In the genomic region with DNA sequence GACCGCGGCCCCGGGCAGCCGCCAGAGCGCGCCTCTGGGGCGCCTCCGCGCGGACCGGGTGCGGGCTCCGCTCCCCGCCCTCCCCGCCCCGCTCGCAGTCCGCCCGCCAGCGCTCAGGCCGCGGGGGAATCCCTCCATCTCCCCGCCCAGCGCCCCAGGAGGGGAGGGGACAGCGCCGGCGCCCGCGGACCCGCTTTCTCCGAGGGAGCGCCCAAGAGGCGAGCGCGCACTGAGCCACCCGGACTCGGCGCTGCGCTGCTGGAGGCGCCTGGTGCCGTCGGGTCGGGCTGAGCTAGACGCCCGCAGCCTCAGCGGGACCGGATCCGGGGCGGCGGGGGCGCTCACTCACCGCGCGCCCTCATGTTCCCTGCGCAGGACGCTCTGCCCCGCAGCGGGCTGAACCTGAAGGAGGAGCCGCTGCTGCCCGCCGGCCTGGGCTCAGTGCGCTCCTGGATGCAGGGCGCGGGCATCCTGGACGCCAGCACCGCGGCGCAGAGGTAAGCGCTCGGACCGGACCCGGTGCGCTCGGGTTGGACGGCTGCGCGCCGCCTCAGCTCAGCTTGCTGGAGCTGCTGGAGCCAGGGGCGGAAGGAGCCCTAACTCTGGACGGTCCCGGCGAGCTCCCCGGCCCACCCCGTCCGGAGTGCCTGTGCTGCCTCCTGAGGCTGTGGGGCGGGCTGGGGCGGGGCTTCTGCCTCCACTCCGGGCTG, we compare ENCODE assay signal across 8 cellular contexts. TPM values are rescaled to one million over a fixed set of nuclear protein-coding genes. Genes with fewer than 3 reads are reported as not detected.
DNase-seq lines count a peak whose midpoint lies in the region; ATAC-seq lines count a peak whose summit lies in the region.

No MANE protein-coding gene starts in this region.

- peaks cover 40% of the 10 kb centered on the region for H3K27me3 ChIP-seq in GM23248 (replicated peaks; ENCODE audit: insufficient read depth)

- H3K27ac ChIP-seq in GM23248 = no peak overlapping the region
- H3K27ac ChIP-seq in SK-N-MC = no peak overlapping the region

- H3K9me3 Mint-ChIP-seq in immature natural killer cell = no peaks in the 10 kb centered on the region

- no peaks in the 10 kb centered on the region for H3F3A ChIP-seq in GM23248 (ENCODE audit: insufficient read depth)

- peaks cover 26 to 36% of the 10 kb centered on the region in 2 donors for H3K4me1 Mint-ChIP-seq in immature natural killer cell

- H3K9me3 ChIP-seq in GM23248 (ENCODE audit: low read depth) (no peaks in the 10 kb centered on the region), SK-N-MC (ENCODE audit: low read depth, low read length) (no peaks in the 10 kb centered on the region)

- no peaks in the 10 kb centered on the region for H4K20me1 ChIP-seq in GM23248 (ENCODE audit: insufficient read depth)

- H3K9ac ChIP-seq in GM23248 (no peak overlapping the region), SK-N-MC (ENCODE audit: insufficient read length) (no peak overlapping the region)

- ATAC-seq in HG03095 (IDR thresholded peaks at IDR 0.05; ENCODE audit: unreplicated experiment) = no peak

- H3K4me3 Mint-ChIP-seq in immature natural killer cell = peak overlapping the region in 3 of 5 donors; percentile 17 to 58 (median 36)

- no peaks in the 10 kb centered on the region for H3K36me3 Mint-ChIP-seq in immature natural killer cell

- no peak overlapping the region for H2AFZ ChIP-seq in GM23248

- no peak overlapping the region for H3K27ac Mint-ChIP-seq in immature natural killer cell

- DNase-seq in GM23248 (peak; percentile 15), SK-N-MC (ENCODE audit: low read depth, low spot score) (no peak), amniotic epithelial cell (ENCODE audit: low read depth) (peak; percentile 4), immature natural killer cell (peak; percentile 54 to 69 (median 65)), NCI-H524 (lab: John Stamatoyannopoulos, UW) (no peak), SW480 (ENCODE audit: low spot score) (no peak)
- peak; percentile 48 for DNase-seq in stimulated activated CD4-positive, alpha-beta T cell treated with anti-CD3 and anti-CD28 coated beads, Interleukin-4, amount 100 ng/mL, for 1 hour

- in situ Hi-C loops in GM23248 (cut with MboI) = no loop called here

- H3K27me3 Mint-ChIP-seq in immature natural killer cell (ENCODE audit: low read depth in 3 of 3) = peaks cover 12 to 14% (median 12%) of the 10 kb centered on the region in 3 donors

- no peaks in the 10 kb centered on the region for H3K79me2 ChIP-seq in GM23248 (ENCODE audit: insufficient read depth)

- WGBS in GM23248 (ENCODE audit: low coverage in 1 of 2, low lambda C conversion rate in 2 of 2, missing lambda C conversion rate in 2 of 2), 2 experiments = 9% methylated on average over 31 to 47 of the region's 88 CpGs

- no peaks in the 10 kb centered on the region for H3K9me2 ChIP-seq in GM23248 (ENCODE audit: insufficient read depth)

- H3K4me3 ChIP-seq in GM23248 (no peak overlapping the region), SK-N-MC (peak overlapping the region; percentile 71)

- no peaks in the 10 kb centered on the region for H3K4me1 ChIP-seq in GM23248 (ENCODE audit: insufficient read depth)

- H3K36me3 ChIP-seq in GM23248 (ENCODE audit: low read depth) = no peaks in the 10 kb centered on the region
- no peaks in the 10 kb centered on the region for H3K36me3 ChIP-seq in SK-N-MC (ENCODE audit: insufficient read depth, low read length)

- no peak overlapping the region for H3K4me2 ChIP-seq in GM23248 (ENCODE audit: unreplicated experiment)

RNA-seq across cellular contexts. Expression of a gene that starts 0.9 kb away (rescaled TPM):
- 0.76 TPM in 1 of 2 replicates, not detected in the other for total RNA-seq in GM23248 (2014; rRNA removed; shearing (Covaris generic))
- polyA plus RNA-seq in GM23248 (2016; fragmentation: Nextera tagmentation; extraction: Ambion mirVana) = 0.36 TPM in 1 of 2 replicates, not detected in the other
- polyA plus RNA-seq in immature natural killer cell = 1 to 10 TPM; 1.3 to 1.8 (median 1.7) TPM

RNA-seq across cellular contexts. Expression of a gene that starts 29.4 kb away (rescaled TPM):
- 76.3 and 91.1 TPM in 2 replicates for total RNA-seq in GM23248 (2014; rRNA removed; shearing (Covaris generic))
- polyA plus RNA-seq in GM23248 (2016; fragmentation: Nextera tagmentation; extraction: Ambion mirVana) = 75.6 and 79.5 TPM in 2 replicates
- polyA plus RNA-seq in immature natural killer cell = 100 to 1,000 TPM; 110 to 185 (median 133) TPM

RNA-seq across cellular contexts. Expression of a gene that starts 41.0 kb away (rescaled TPM):
- 123 and 130 TPM in 2 replicates for total RNA-seq in GM23248 (2014; rRNA removed; shearing (Covaris generic))
- 139 and 149 TPM in 2 replicates for polyA plus RNA-seq in GM23248 (2016; fragmentation: Nextera tagmentation; extraction: Ambion mirVana)
- polyA plus RNA-seq in immature natural killer cell = 10 to 100 TPM; 69.5 to 94.8 (median 71.2) TPM

Comparison
In these comparisons a context has a peak if more than half of its experiments do, and no peak if none do; other contexts are left out.
1. DNase-seq: peak in GM23248 (single experiment), amniotic epithelial cell (single experiment), immature natural killer cell (3 of 3) and stimulated activated CD4-positive, alpha-beta T cell treated with anti-CD3 and anti-CD28 coated beads, Interleukin-4, amount 100 ng/mL, for 1 hour (single experiment); none in SK-N-MC (single experiment), NCI-H524 (0 of 2) and SW480 (single experiment).